ENCODE assay signal across 18 cellular contexts in the genomic region with DNA sequence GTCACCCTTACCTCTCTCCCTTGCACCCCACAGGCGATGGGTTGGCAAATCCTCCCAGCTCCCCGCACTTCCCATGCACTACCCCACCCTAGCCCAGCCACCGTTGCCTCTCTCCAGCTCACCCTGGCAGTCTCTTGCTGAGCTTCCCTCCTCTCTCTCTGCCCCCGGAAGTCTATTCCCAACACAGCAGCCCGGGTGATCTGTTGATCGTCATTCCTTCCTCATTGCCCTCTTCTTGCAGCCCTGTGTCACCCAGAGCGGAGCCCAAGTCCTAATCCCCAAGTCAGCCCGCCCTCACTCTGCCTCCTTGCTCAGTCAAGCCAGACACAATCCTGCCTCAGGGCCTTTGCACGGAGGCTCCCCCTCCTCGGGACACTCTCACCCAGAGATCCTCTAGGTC. TPM values are rescaled to one million over a fixed set of nuclear protein-coding genes. Genes with fewer than 3 reads are reported as not detected.
DNase-seq lines count a peak whose midpoint lies in the region.
"Had no signal": no experiment of that assay in that cellular context is flagged by ENCODE, and none has a peak within 500 bp of the region (broad histone marks: within the 10 kb centered on the region; RNA-seq: fewer than 3 reads in every experiment).

No MANE protein-coding gene starts in this region.

- no peak overlapping the region for H3K27ac Mint-ChIP-seq in activated T-cell treated with anti-CD3 and anti-CD28 coated beads, Interleukin-2, amount 50 U/mL, for 24 hours

- H3K27me3 Mint-ChIP-seq in activated T-cell treated with anti-CD3 and anti-CD28 coated beads, Interleukin-2, amount 50 U/mL, for 24 hours, result peaks cover 32% of the 10 kb centered on the region

- H3K4me3 Mint-ChIP-seq in activated T-cell treated with anti-CD3 and anti-CD28 coated beads, Interleukin-2, amount 50 U/mL, for 24 hours, result no peak overlapping the region
- H3K4me3 Mint-ChIP-seq: CD8-positive, alpha-beta memory T cell had no signal

- no peaks in the 10 kb centered on the region for H3K9me3 Mint-ChIP-seq in activated T-cell treated with anti-CD3 and anti-CD28 coated beads, Interleukin-2, amount 50 U/mL, for 24 hours

- H3K36me3 Mint-ChIP-seq in activated T-cell treated with anti-CD3 and anti-CD28 coated beads, Interleukin-2, amount 50 U/mL, for 24 hours (ENCODE audit: low read depth), result no peaks in the 10 kb centered on the region
- H3K36me3 Mint-ChIP-seq: CD8-positive, alpha-beta memory T cell had no signal

- H3K4me1 Mint-ChIP-seq in activated T-cell treated with anti-CD3 and anti-CD28 coated beads, Interleukin-2, amount 50 U/mL, for 24 hours (ENCODE audit: low read depth), result no peaks in the 10 kb centered on the region
- H3K4me1 Mint-ChIP-seq: CD8-positive, alpha-beta memory T cell had no signal

- peak; percentile 11 for DNase-seq in activated T-cell treated with anti-CD3 and anti-CD28 coated beads, Interleukin-2, amount 50 U/mL, for 24 hours
- no peak for DNase-seq in activated T-cell treated with anti-CD3 and anti-CD28 coated beads, Interleukin-2, amount 50 U/mL, for 1 hour
- peak; percentile 23 for DNase-seq in NCI-H82 treated with DMSO at 0.1 percent for 48 hours (lab: John Stamatoyannopoulos, UW; ENCODE audit: unreplicated experiment)
- DNase-seq in mesenteric fat pad (ENCODE audit: low spot score), result peak; percentile 73
- DNase-seq in ureter (ENCODE audit: low spot score), result peak; percentile 37
- DNase-seq in stimulated activated naive CD4-positive, alpha-beta T cell (lab: John Stamatoyannopoulos, UW), result no peak
- no peak for DNase-seq in stimulated activated CD4-positive, alpha-beta T cell treated with anti-CD3 and anti-CD28 coated beads, Interleukin-12 subunit alpha, Interleukin-12 subunit beta, amount 100 ng/mL, for 4 hours
- DNase-seq: CD8-positive, alpha-beta memory T cell; DMS79; NCI-H1105; NCI-H1694 treated with DMSO at 0.1 percent for 48 hours; NCI-H526 treated with DMSO at 0.1 percent for 48 hours; NK-92 treated with Interleukin-12 subunit alpha and Interleukin-12 subunit beta, amount 100 ng/mL, for 24 hours had no signal

RNA-seq across cellular contexts. Expression of a gene that starts 55.2 kb away (rescaled TPM):
- total RNA-seq in mesenteric fat pad, result not detected
- total RNA-seq in ureter, result not detected
- total RNA-seq: CD8-positive, alpha-beta memory T cell; H7; HT-29; LHCN-M2; OCI-LY7; RPMI7951 had no signal

Comparison
In these comparisons a context has a peak if more than half of its experiments do, and no peak if none do; other contexts are left out.
1. DNase-seq: peak in activated T-cell treated with anti-CD3 and anti-CD28 coated beads, Interleukin-2, amount 50 U/mL, for 24 hours (single experiment), NCI-H82 treated with DMSO at 0.1 percent for 48 hours (single experiment), mesenteric fat pad (single experiment) and ureter (single experiment); none in activated T-cell treated with anti-CD3 and anti-CD28 coated beads, Interleukin-2, amount 50 U/mL, for 1 hour (single experiment), stimulated activated naive CD4-positive, alpha-beta T cell (0 of 6) and stimulated activated CD4-positive, alpha-beta T cell treated with anti-CD3 and anti-CD28 coated beads, Interleukin-12 subunit alpha, Interleukin-12 subunit beta, amount 100 ng/mL, for 4 hours (single experiment).